In the genomic region with DNA sequence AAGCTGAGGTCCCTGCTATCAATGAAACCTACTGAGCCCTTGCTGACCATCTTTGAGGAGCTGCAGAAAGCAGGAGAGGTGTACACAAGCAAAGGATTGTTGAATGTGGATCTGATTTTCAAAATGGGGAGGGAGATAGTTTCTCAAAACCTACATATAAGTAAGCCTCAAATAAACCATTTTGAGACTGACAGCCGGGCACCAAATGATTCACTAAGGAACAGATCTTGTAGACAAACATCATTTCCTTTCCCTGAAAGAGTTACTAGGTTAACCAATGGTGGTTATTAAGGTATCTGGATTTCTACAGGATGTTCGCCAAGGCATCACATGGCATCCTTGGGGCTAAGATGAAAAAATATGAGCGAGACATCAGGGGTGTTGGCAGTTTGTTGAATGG, we compare ENCODE assay signal across 18 cellular contexts. TPM values are rescaled to one million over a fixed set of nuclear protein-coding genes. Genes with fewer than 3 reads are reported as not detected.
DNase-seq lines count a peak whose midpoint lies in the region; FAIRE-seq and TF ChIP-seq lines count a peak whose summit lies in the region.
"Had no signal": no experiment of that assay in that cellular context is flagged by ENCODE, and none has a peak within 500 bp of the region (broad histone marks: within the 10 kb centered on the region; RNA-seq: fewer than 3 reads in every experiment).

No MANE protein-coding gene starts in this region.

- intact Hi-C loops in activated CD4-positive, alpha-beta T cell treated with anti-CD3 and anti-CD28 coated beads, Interleukin-2, amount 10 ng/mL, durations not matched to agents 24 days and 14 days (cut with micrococcal nuclease) = loop anchor here (2.0 to 10.0 kb wide), 2 partner anchors 26 to 316 kb away; no protein-coding TSS in a partner anchor
- intact Hi-C loops in dendritic cell treated with granulocyte-macrophage colony-stimulating factor and Interleukin-4, amounts not matched to agents 40 ng/mL and 50 ng/mL, for 4 days (cut with micrococcal nuclease) = loop anchor here (10.0 kb wide), 3 partner anchors 84 to 316 kb away; no protein-coding TSS in a partner anchor

- H2AFZ ChIP-seq in Loucy (ENCODE audit: low read length) = peak overlapping the region; percentile 14; the same call in 1 of the 2 replicates

- H3F3A ChIP-seq in Loucy (ENCODE audit: low read depth) = no peaks in the 10 kb centered on the region

- H3K27me3 ChIP-seq in Loucy (ENCODE audit: insufficient read depth, low read length, poor library complexity, severe bottlenecking) = no peaks in the 10 kb centered on the region
- H3K27me3 ChIP-seq: BLaER1 treated with 17β-estradiol and CSF1 and Interleukin-3, amounts not matched to agents 10 nM and 100 nM had no signal

- H3K4me1 ChIP-seq in Loucy (ENCODE audit: insufficient read depth, low read length, poor library complexity, severe bottlenecking) = peaks cover 9% of the 10 kb centered on the region

- H3K36me3 Mint-ChIP-seq in activated CD4-positive, alpha-beta T cell treated with anti-CD3 and anti-CD28 coated beads, Interleukin-2, amount 10 ng/mL, durations not matched to agents 24 days and 14 days (ENCODE audit: low read depth) = no peaks in the 10 kb centered on the region
- H3K36me3 Mint-ChIP-seq in dendritic cell treated with granulocyte-macrophage colony-stimulating factor and Interleukin-4, amounts not matched to agents 40 ng/mL and 50 ng/mL, for 4 days (ENCODE audit: low read depth) = no peaks in the 10 kb centered on the region
- H3K36me3 Mint-ChIP-seq in osteocyte (ENCODE audit: unreplicated experiment) = no peaks in the 10 kb centered on the region
- H3K36me3 Mint-ChIP-seq: CD8-positive, alpha-beta T cell had no signal

- peaks cover 16% of the 10 kb centered on the region for H3K4me1 Mint-ChIP-seq in activated CD4-positive, alpha-beta T cell treated with anti-CD3 and anti-CD28 coated beads, Interleukin-2, amount 10 ng/mL, durations not matched to agents 24 days and 14 days
- H3K4me1 Mint-ChIP-seq in dendritic cell treated with granulocyte-macrophage colony-stimulating factor and Interleukin-4, amounts not matched to agents 40 ng/mL and 50 ng/mL, for 4 days (ENCODE audit: low read depth) = peaks cover 34% of the 10 kb centered on the region
- H3K4me1 Mint-ChIP-seq in osteocyte (ENCODE audit: unreplicated experiment) = peaks cover 21% of the 10 kb centered on the region

- no peak overlapping the region for H3K4me3 ChIP-seq in Loucy (ENCODE audit: low read length, poor library complexity, severe bottlenecking)
- H3K4me3 ChIP-seq: BLaER1 treated with 17β-estradiol and CSF1 and Interleukin-3, amounts not matched to agents 10 nM and 100 nM; GM12878; HAP-1 had no signal

- H3K27me3 Mint-ChIP-seq in activated CD4-positive, alpha-beta T cell treated with anti-CD3 and anti-CD28 coated beads, Interleukin-2, amount 10 ng/mL, durations not matched to agents 24 days and 14 days = peaks cover 6% of the 10 kb centered on the region
- peaks cover 9% of the 10 kb centered on the region for H3K27me3 Mint-ChIP-seq in dendritic cell treated with granulocyte-macrophage colony-stimulating factor and Interleukin-4, amounts not matched to agents 40 ng/mL and 50 ng/mL, for 4 days
- no peaks in the 10 kb centered on the region for H3K27me3 Mint-ChIP-seq in osteocyte (ENCODE audit: unreplicated experiment)

- TF ChIP-seq POLR2A in H54 (IDR thresholded peaks at IDR 0.05; ENCODE audit: low read depth, low read length) = no peak

- DNase-seq in activated CD4-positive, alpha-beta T cell treated with anti-CD3 and anti-CD28 coated beads, Interleukin-2, amount 10 ng/mL, durations not matched to agents 24 days and 14 days = no peak
- DNase-seq in activated CD4-positive, alpha-beta T cell treated with anti-CD3 and anti-CD28 coated beads for 48 hours = no peak
- no peak for DNase-seq in H54 (ENCODE audit: insufficient read length, low spot score)
- no peak for DNase-seq in DMS79 (lab: John Stamatoyannopoulos, UW)
- no peak for DNase-seq in NCI-H1417 treated with DMSO at 0.1 percent for 48 hours (lab: John Stamatoyannopoulos, UW)
- DNase-seq in osteocyte (ENCODE audit: extremely low spot score, unreplicated experiment) = no peak
- DNase-seq: Calu3; CD8-positive, alpha-beta T cell; DND-41; EL had no signal

- no peaks in the 10 kb centered on the region for H3K9me3 Mint-ChIP-seq in activated CD4-positive, alpha-beta T cell treated with anti-CD3 and anti-CD28 coated beads, Interleukin-2, amount 10 ng/mL, durations not matched to agents 24 days and 14 days
- no peaks in the 10 kb centered on the region for H3K9me3 Mint-ChIP-seq in dendritic cell treated with granulocyte-macrophage colony-stimulating factor and Interleukin-4, amounts not matched to agents 40 ng/mL and 50 ng/mL, for 4 days
- no peaks in the 10 kb centered on the region for H3K9me3 Mint-ChIP-seq in osteocyte (ENCODE audit: unreplicated experiment)
- H3K9me3 Mint-ChIP-seq: CD8-positive, alpha-beta T cell had no signal

- no peaks in the 10 kb centered on the region for H3K9me2 ChIP-seq in Loucy (replicated peaks; ENCODE audit: low read depth, low read length)

- TF ChIP-seq CTCF in Loucy (conservative IDR thresholded peaks at IDR 0.05; ENCODE audit: low read length) (no peak), osteocyte (IDR thresholded peaks at IDR 0.05) (no peak)

- H3K79me2 ChIP-seq in Loucy (ENCODE audit: insufficient read depth, low read length) = no peaks in the 10 kb centered on the region

- peak overlapping the region; percentile 31 for H3K27ac Mint-ChIP-seq in activated CD4-positive, alpha-beta T cell treated with anti-CD3 and anti-CD28 coated beads, Interleukin-2, amount 10 ng/mL, durations not matched to agents 24 days and 14 days
- H3K27ac Mint-ChIP-seq in dendritic cell treated with granulocyte-macrophage colony-stimulating factor and Interleukin-4, amounts not matched to agents 40 ng/mL and 50 ng/mL, for 4 days = peak overlapping the region; percentile 14
- no peak overlapping the region for H3K27ac Mint-ChIP-seq in osteocyte (ENCODE audit: unreplicated experiment)
- H3K27ac Mint-ChIP-seq: B cell; CD8-positive, alpha-beta T cell had no signal

- H3K9me3 ChIP-seq in Loucy (ENCODE audit: insufficient read depth, low read depth, low read length) = no peaks in the 10 kb centered on the region
- H3K9me3 ChIP-seq: BLaER1 treated with 17β-estradiol and CSF1 and Interleukin-3, amounts not matched to agents 10 nM and 100 nM; HAP-1 had no signal

- peak; percentile 78 for FAIRE-seq in H54 (lab: Jason Lieb, UNC)
- FAIRE-seq: GM12878, H1, HepG2 had no signal

- no peaks in the 10 kb centered on the region for H3K36me3 ChIP-seq in Loucy (ENCODE audit: insufficient read depth, low read length)
- H3K36me3 ChIP-seq: BLaER1 treated with 17β-estradiol and CSF1 and Interleukin-3, amounts not matched to agents 10 nM and 100 nM; HAP-1 had no signal

- H3K9ac ChIP-seq in Loucy (ENCODE audit: low read depth, low read length, poor library complexity, severe bottlenecking) = no peak overlapping the region
- H3K9ac ChIP-seq: BLaER1 treated with 17β-estradiol and CSF1 and Interleukin-3, amounts not matched to agents 10 nM and 100 nM had no signal

- H3K4me3 Mint-ChIP-seq in activated CD4-positive, alpha-beta T cell treated with anti-CD3 and anti-CD28 coated beads, Interleukin-2, amount 10 ng/mL, durations not matched to agents 24 days and 14 days = peak overlapping the region; percentile 21
- no peak overlapping the region for H3K4me3 Mint-ChIP-seq in dendritic cell treated with granulocyte-macrophage colony-stimulating factor and Interleukin-4, amounts not matched to agents 40 ng/mL and 50 ng/mL, for 4 days
- no peak overlapping the region for H3K4me3 Mint-ChIP-seq in osteocyte (ENCODE audit: unreplicated experiment)
- H3K4me3 Mint-ChIP-seq: B cell; CD8-positive, alpha-beta T cell had no signal

- H3K4me2 ChIP-seq in Loucy (ENCODE audit: low read depth, low read length, poor library complexity, severe bottlenecking) = no peak overlapping the region

- H4K20me1 ChIP-seq in Loucy (ENCODE audit: insufficient read depth, low read length, poor library complexity, severe bottlenecking) = no peaks in the 10 kb centered on the region
- H4K20me1 ChIP-seq: BLaER1 treated with 17β-estradiol and CSF1 and Interleukin-3, amounts not matched to agents 10 nM and 100 nM had no signal

RNA-seq across cellular contexts. Expression of gene RHOBTB1, which starts 24.5 kb away (rescaled TPM):
- total RNA-seq in activated CD4-positive, alpha-beta T cell treated with anti-CD3 and anti-CD28 coated beads, Interleukin-2, amount 10 ng/mL, durations not matched to agents 24 days and 14 days = 0.69 TPM in 1 of 2 replicates, not detected in the other
- 16.0 and 17.2 TPM in 2 replicates for total RNA-seq in osteocyte
- total RNA-seq: CD8-positive, alpha-beta T cell; GM12878 had no signal

Comparison
In these comparisons a context has a peak if more than half of its experiments do, and no peak if none do; other contexts are left out.
1. RNA of gene RHOBTB1, which starts 24.5 kb away (total RNA-seq): 16.0 to 17.2 TPM in osteocyte; 0.69 TPM in activated CD4-positive, alpha-beta T cell treated with anti-CD3 and anti-CD28 coated beads, Interleukin-2, amount 10 ng/mL, durations not matched to agents 24 days and 14 days; every median in the first group is over 10 times any median in the second.